In the genomic region with DNA sequence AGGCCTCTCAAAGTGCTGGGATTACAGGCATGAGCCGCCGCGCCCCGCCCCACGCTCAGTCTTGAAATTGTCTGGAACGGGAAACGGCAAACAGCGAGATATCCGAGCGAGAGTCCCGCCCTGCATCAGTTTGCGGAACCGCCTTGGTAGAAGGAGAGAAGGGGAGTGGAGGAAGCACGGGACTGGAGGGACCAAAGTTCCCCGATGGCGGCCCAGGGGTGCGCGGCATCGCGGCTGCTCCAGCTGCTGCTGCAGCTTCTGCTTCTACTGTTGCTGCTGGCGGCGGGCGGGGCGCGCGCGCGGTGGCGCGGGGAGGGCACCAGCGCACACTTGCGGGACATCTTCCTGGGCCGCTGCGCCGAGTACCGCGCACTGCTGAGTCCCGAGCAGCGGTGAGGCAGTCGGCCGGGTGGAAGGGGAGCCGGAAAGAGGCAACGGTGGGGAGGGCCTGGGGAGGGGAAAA, we compare ENCODE assay signal across 8 cellular contexts. TPM values are rescaled to one million over a fixed set of nuclear protein-coding genes. Genes with fewer than 3 reads are reported as not detected.
DNase-seq lines count a peak whose midpoint lies in the region; ATAC-seq and TF ChIP-seq lines count a peak whose summit lies in the region.

A gene with protein sequence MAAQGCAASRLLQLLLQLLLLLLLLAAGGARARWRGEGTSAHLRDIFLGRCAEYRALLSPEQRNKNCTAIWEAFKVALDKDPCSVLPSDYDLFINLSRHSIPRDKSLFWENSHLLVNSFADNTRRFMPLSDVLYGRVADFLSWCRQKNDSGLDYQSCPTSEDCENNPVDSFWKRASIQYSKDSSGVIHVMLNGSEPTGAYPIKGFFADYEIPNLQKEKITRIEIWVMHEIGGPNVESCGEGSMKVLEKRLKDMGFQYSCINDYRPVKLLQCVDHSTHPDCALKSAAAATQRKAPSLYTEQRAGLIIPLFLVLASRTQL (plus strand): TSS at position 125 of the 463 bp plus-strand sequence. CDS start 80 bp downstream, at position 205.

- no peak within 1 kb of the TSS for H3K27ac Mint-ChIP-seq in activated naive CD8-positive, alpha-beta T cell treated with anti-CD3 and anti-CD28 coated beads for 36 hours

- H3K36me3 ChIP-seq in SJCRH30 (no peaks in the 10 kb centered on the region), cardiac muscle cell (no peaks in the 10 kb centered on the region), rectal smooth muscle tissue (ENCODE audit: control insufficient read depth, insufficient read depth, low read length) (no peaks in the 10 kb centered on the region), aorta (ENCODE audit: control insufficient read depth in 1 of 2, insufficient read depth in 2 of 2, low read length in 1 of 2) (no peaks in the 10 kb centered on the region)

- H3K27me3 Mint-ChIP-seq in activated naive CD8-positive, alpha-beta T cell treated with anti-CD3 and anti-CD28 coated beads for 36 hours = peaks cover 29% of the 10 kb centered on the region

- DNase-seq in C1 segment of cervical spinal cord (lab: John Stamatoyannopoulos, UW) (peak in 10 of 14 donors; percentile 6 to 78 (median 22)), HFF-Myc (ENCODE audit: extremely low read depth, low read depth) (no peak), SJCRH30 (peak; percentile 19 to 23), cardiac muscle cell (ENCODE audit: low read depth in 1 of 2, low spot score in 1 of 2) (peak in 1 of 2 donors; percentile 77), aorta (peak; percentile 88)
- DNase-seq in activated naive CD8-positive, alpha-beta T cell treated with anti-CD3 and anti-CD28 coated beads for 36 hours = peak; percentile 52

- WGBS in aorta, 2 donors = 1 to 2% methylated on average over 43 of the region's 43 CpGs

- H3K4me1 Mint-ChIP-seq in activated naive CD8-positive, alpha-beta T cell treated with anti-CD3 and anti-CD28 coated beads for 36 hours = peaks cover 9% of the 10 kb centered on the region

- peak within 1 kb of the TSS; percentile 43 for H3K4me3 ChIP-seq in HFF-Myc (replicated peaks; ENCODE audit: low read depth, low read length)
- peak within 1 kb of the TSS; percentile 38 for H3K4me3 ChIP-seq in SJCRH30
- peak within 1 kb of the TSS; percentile 15 for H3K4me3 ChIP-seq in cardiac muscle cell
- H3K4me3 ChIP-seq in rectal smooth muscle tissue (ENCODE audit: low read length) = peak within 1 kb of the TSS; percentile 64
- H3K4me3 ChIP-seq in aorta (ENCODE audit: low read length in 2 of 2) = peak within 1 kb of the TSS; percentile 40 to 62

- H3K9ac ChIP-seq in rectal smooth muscle tissue (ENCODE audit: low read length) = no peak within 1 kb of the TSS

- no peaks in the 10 kb centered on the region for H3K9me3 Mint-ChIP-seq in activated naive CD8-positive, alpha-beta T cell treated with anti-CD3 and anti-CD28 coated beads for 36 hours

- no peaks in the 10 kb centered on the region for H3K36me3 Mint-ChIP-seq in activated naive CD8-positive, alpha-beta T cell treated with anti-CD3 and anti-CD28 coated beads for 36 hours

- no peaks in the 10 kb centered on the region for H3K9me3 ChIP-seq in SJCRH30 (replicated peaks)
- H3K9me3 ChIP-seq in cardiac muscle cell (ENCODE audit: low read depth) = no peaks in the 10 kb centered on the region
- H3K9me3 ChIP-seq in aorta (ENCODE audit: control insufficient read depth, low read length) = no peaks in the 10 kb centered on the region

- ATAC-seq in aorta (ENCODE audit: low FRiP score) (peak; percentile 82), HG03565 (IDR thresholded peaks at IDR 0.05; ENCODE audit: unreplicated experiment) (no peak)

- no peak for TF ChIP-seq CTCF in HFF-Myc (IDR thresholded peaks at IDR 0.05; ENCODE audit: low read depth, low read length, missing control alignments)
- no peak for TF ChIP-seq CTCF in cardiac muscle cell (IDR thresholded peaks at IDR 0.05; ENCODE audit: low read depth, low read length)

- no peaks in the 10 kb centered on the region for H3K4me1 ChIP-seq in SJCRH30
- peaks cover 17% of the 10 kb centered on the region for H3K4me1 ChIP-seq in cardiac muscle cell (ENCODE audit: low read depth)
- no peaks in the 10 kb centered on the region for H3K4me1 ChIP-seq in rectal smooth muscle tissue (ENCODE audit: control insufficient read depth, insufficient read depth, low read length)
- H3K4me1 ChIP-seq in aorta (ENCODE audit: control insufficient read depth in 1 of 2, insufficient read depth in 2 of 2, low read length in 2 of 2) = no peaks in the 10 kb centered on the region

- H3K27ac ChIP-seq in SJCRH30 = no peak within 1 kb of the TSS
- no peak within 1 kb of the TSS for H3K27ac ChIP-seq in cardiac muscle cell
- no peak within 1 kb of the TSS for H3K27ac ChIP-seq in rectal smooth muscle tissue (ENCODE audit: low read depth, low read length)
- no peak within 1 kb of the TSS for H3K27ac ChIP-seq in aorta (ENCODE audit: low read depth in 1 of 2, low read length in 2 of 2)

- intact Hi-C loops in aorta (cut with DNase I) = no loop called here

- H3K4me3 Mint-ChIP-seq in activated naive CD8-positive, alpha-beta T cell treated with anti-CD3 and anti-CD28 coated beads for 36 hours = peak within 1 kb of the TSS; percentile 78

- no peaks in the 10 kb centered on the region for H3K27me3 ChIP-seq in SJCRH30
- H3K27me3 ChIP-seq in cardiac muscle cell = peaks cover 5% of the 10 kb centered on the region
- H3K27me3 ChIP-seq in rectal smooth muscle tissue (ENCODE audit: control insufficient read depth, insufficient read depth, low read length) = no peaks in the 10 kb centered on the region
- no peaks in the 10 kb centered on the region for H3K27me3 ChIP-seq in aorta (ENCODE audit: control insufficient read depth in 1 of 2, insufficient read depth in 2 of 2, low read length in 1 of 2)

RNA-seq across cellular contexts. Expression of the gene that starts here (rescaled TPM):
- 0.81 and 1.0 TPM in 2 replicates for total RNA-seq in SJCRH30 (2014; rRNA removed; shearing (Covaris generic))
- total RNA-seq in activated naive CD8-positive, alpha-beta T cell treated with anti-CD3 and anti-CD28 coated beads for 36 hours = under 1 TPM; 0.38 to 0.54 TPM
- total RNA-seq in cardiac muscle cell (0.09 and 0.60 TPM in 2 replicates), aorta (10 to 100 TPM in 1 of 2 donors, 1 to 10 TPM in 1; 9.3 to 13.7 TPM)
- polyA plus RNA-seq in cardiac muscle cell (0.24 and 0.35 TPM in 2 replicates), aorta (10 to 100 TPM in 1 of 2 donors, 1 to 10 TPM in 1; 4.6 to 18.5 TPM)

Comparison
In these comparisons a context has a peak if more than half of its experiments do, and no peak if none do; other contexts are left out.
1. Peak in DNase-seq in activated naive CD8-positive, alpha-beta T cell treated with anti-CD3 and anti-CD28 coated beads for 36 hours; RNA of the gene not detected or under 1 TPM.